ENCODE assay signal across 3 cellular contexts in the genomic region with DNA sequence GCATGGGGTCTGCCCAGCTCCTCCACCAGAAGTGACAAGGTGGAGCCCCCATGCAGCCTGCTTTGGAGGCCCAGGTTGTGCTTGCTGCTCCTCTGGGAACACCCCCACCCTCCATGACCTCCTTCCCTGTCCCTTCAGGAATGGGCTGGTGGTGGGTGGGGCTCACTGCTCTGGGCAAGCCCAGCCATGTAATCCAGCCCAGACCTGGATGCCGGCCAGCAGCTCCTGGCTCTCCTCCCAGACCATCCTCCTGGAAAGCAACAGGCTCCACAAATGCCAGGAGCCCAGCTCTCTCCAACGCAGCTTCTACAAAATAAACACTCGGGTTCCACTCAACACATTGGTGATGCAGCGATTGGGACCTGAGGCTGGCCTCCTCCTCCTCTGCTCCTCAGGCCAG. TPM values are rescaled to one million over a fixed set of nuclear protein-coding genes. Genes with fewer than 3 reads are reported as not detected.
"Had no signal": no experiment of that assay in that cellular context is flagged by ENCODE, and none has a peak within 500 bp of the region (broad histone marks: within the 10 kb centered on the region; RNA-seq: fewer than 3 reads in every experiment).

No MANE protein-coding gene starts in this region.

RNA-seq across cellular contexts. Expression of gene RIMBP3C, which starts 53.3 kb away (rescaled TPM):
- total RNA-seq: esophagus muscularis mucosa, myocyte, transverse colon had no signal
